In genomic region chr1:89873250-89873649, GRCh38 we compare ENCODE assay signal across 15 cellular contexts.
"Had no signal": no experiment of that assay in that cellular context is flagged by ENCODE, and none has a peak within 500 bp of the region (broad histone marks: within the 10 kb centered on the region; RNA-seq: fewer than 3 reads in every experiment).

No MANE protein-coding gene starts in this region.

- FAIRE-seq: endometrium, small intestine had no signal

- H3K4me3 Mint-ChIP-seq: brain; dendritic cell treated with granulocyte-macrophage colony-stimulating factor and Interleukin-4, amounts not matched to agents 40 ng/mL and 50 ng/mL, for 4 days; stimulated activated effector memory CD8-positive, alpha-beta T cell treated with anti-CD3 and anti-CD28 coated beads, Interleukin-12 subunit alpha, Interleukin-12 subunit beta, amount 100 ng/mL, for 72 hours; T-helper 2 cell treated with Interferon-gamma antibody and Interleukin-4, amounts not matched to agents 5 μg/mL and 100 μg/mL, for 36 hours had no signal

- H3K27ac ChIP-seq: hepatocyte, neutrophil, tibial artery had no signal

- H3K27ac Mint-ChIP-seq: activated naive CD4-positive, alpha-beta T cell treated with anti-CD3 and anti-CD28 coated beads, Interleukin-2, amount 50 U/mL, for 72 hours; dendritic cell treated with granulocyte-macrophage colony-stimulating factor and Interleukin-4, amounts not matched to agents 40 ng/mL and 50 ng/mL, for 4 days; stimulated activated effector memory CD8-positive, alpha-beta T cell treated with anti-CD3 and anti-CD28 coated beads, Interleukin-12 subunit alpha, Interleukin-12 subunit beta, amount 100 ng/mL, for 72 hours; T-helper 2 cell treated with Interferon-gamma antibody and Interleukin-4, amounts not matched to agents 5 μg/mL and 100 μg/mL, for 36 hours had no signal

- ATAC-seq: activated naive CD4-positive, alpha-beta T cell treated with anti-CD3 and anti-CD28 coated beads, Interleukin-2, amount 50 U/mL, for 72 hours; stimulated activated effector memory CD8-positive, alpha-beta T cell treated with anti-CD3 and anti-CD28 coated beads, Interleukin-12 subunit alpha, Interleukin-12 subunit beta, amount 100 ng/mL, for 72 hours had no signal

- H3K4me2 ChIP-seq: hepatocyte had no signal

- H3K4me1 ChIP-seq: tibial artery had no signal

- H2AFZ ChIP-seq: hepatocyte had no signal

- H3K4me3 ChIP-seq: hepatocyte, tibial artery had no signal

- DNase-seq: activated CD4-positive, alpha-beta T cell treated with anti-CD3 and anti-CD28 coated beads, Interleukin-2, amount 50 U/mL, for 1 hour; amniotic stem cell; cerebellar nuclear complex; right cardiac atrium; small intestine; tibial artery had no signal

- H3K9me3 ChIP-seq: neutrophil, tibial artery had no signal

- H3K27me3 Mint-ChIP-seq: brain; dendritic cell treated with granulocyte-macrophage colony-stimulating factor and Interleukin-4, amounts not matched to agents 40 ng/mL and 50 ng/mL, for 4 days; naive thymus-derived CD8-positive, alpha-beta T cell had no signal

- H3K9me3 Mint-ChIP-seq: brain; dendritic cell treated with granulocyte-macrophage colony-stimulating factor and Interleukin-4, amounts not matched to agents 40 ng/mL and 50 ng/mL, for 4 days; naive thymus-derived CD8-positive, alpha-beta T cell; stimulated activated effector memory CD8-positive, alpha-beta T cell treated with anti-CD3 and anti-CD28 coated beads, Interleukin-12 subunit alpha, Interleukin-12 subunit beta, amount 100 ng/mL, for 72 hours; T-helper 2 cell treated with Interferon-gamma antibody and Interleukin-4, amounts not matched to agents 5 μg/mL and 100 μg/mL, for 36 hours had no signal

- H3K27me3 ChIP-seq: hepatocyte, neutrophil, tibial artery had no signal
